ENCODE assay signal across 16 cellular contexts in the genomic region with DNA sequence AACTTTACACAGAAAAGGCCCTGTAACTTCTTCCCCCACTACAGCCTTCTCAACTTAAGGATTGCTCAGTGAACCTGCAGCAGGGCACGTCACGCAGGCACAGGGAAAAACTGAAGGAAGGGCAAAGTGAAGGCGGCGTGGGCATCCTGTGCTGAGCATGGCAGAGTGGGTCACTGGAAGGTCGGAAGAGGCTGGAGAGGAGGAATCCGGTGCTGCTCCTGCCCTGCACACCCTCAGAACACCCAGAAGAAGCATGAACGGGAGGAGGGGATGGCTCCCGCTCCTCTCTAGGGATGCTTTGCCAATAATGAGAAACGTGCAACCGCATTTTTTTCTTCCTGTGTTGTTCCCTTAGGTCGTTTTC.
DNase-seq lines count a peak whose midpoint lies in the region; ATAC-seq and TF ChIP-seq lines count a peak whose summit lies in the region.
"Had no signal": no experiment of that assay in that cellular context is flagged by ENCODE, and none has a peak within 500 bp of the region (broad histone marks: within the 10 kb centered on the region; RNA-seq: fewer than 3 reads in every experiment).

No MANE protein-coding gene starts in this region.

- peaks cover 9% of the 10 kb centered on the region for H3K27me3 Mint-ChIP-seq in neural progenitor cell (ENCODE audit: insufficient read depth, low read depth)
- H3K27me3 Mint-ChIP-seq: B cell had no signal

- no peak for TF ChIP-seq CTCF in VCaP (conservative IDR thresholded peaks at IDR 0.05)
- TF ChIP-seq CTCF in neural progenitor cell (IDR thresholded peaks at IDR 0.05): no peak
- TF ChIP-seq CTCF in tibial artery (IDR thresholded peaks at IDR 0.05): no peak

- no peaks in the 10 kb centered on the region for H3K9me3 Mint-ChIP-seq in neural progenitor cell
- H3K9me3 Mint-ChIP-seq: T-helper 1 cell treated with Interleukin-12 subunit alpha and Interleukin-12 subunit beta and Interleukin-4 antibody, amounts not matched to agents 30 μg/mL and 1 μg/mL, for 36 hours; WTC11 had no signal

- no peak overlapping the region for H3K4me2 ChIP-seq in neural progenitor cell

- H3F3A ChIP-seq in neural progenitor cell (ENCODE audit: low read depth): no peaks in the 10 kb centered on the region

- H3K79me2 ChIP-seq in neural progenitor cell (ENCODE audit: low read depth): no peaks in the 10 kb centered on the region

- DNase-seq in cardiac septum (ENCODE audit: low spot score) (peak; percentile 64), neural progenitor cell (ENCODE audit: low spot score) (no peak), tibial artery (no peak), occipital lobe (lab: John Stamatoyannopoulos, UW) (no peak)
- DNase-seq in stimulated activated CD4-positive, alpha-beta T cell treated with anti-CD3 and anti-CD28 coated beads, Interleukin-12 subunit alpha, Interleukin-12 subunit beta, amount 100 ng/mL, for 4 hours: no peak
- DNase-seq: foreskin melanocyte; NCI-H146; NCI-H345; NK-92 treated with Interleukin-12 subunit alpha and Interleukin-12 subunit beta, amount 100 ng/mL, for 24 hours; SIG-M5 had no signal

- no peak overlapping the region for H3K9ac ChIP-seq in neural progenitor cell

- peaks cover 8% of the 10 kb centered on the region for H3K4me1 ChIP-seq in neural progenitor cell
- peaks cover 6 to 63% (median 30%) of the 10 kb centered on the region in 4 donors for H3K4me1 ChIP-seq in tibial artery

- peak overlapping the region; percentile 19 for H3K4me3 Mint-ChIP-seq in neural progenitor cell
- H3K4me3 Mint-ChIP-seq: B cell; T-helper 1 cell treated with Interleukin-12 subunit alpha and Interleukin-12 subunit beta and Interleukin-4 antibody, amounts not matched to agents 30 μg/mL and 1 μg/mL, for 36 hours; WTC11 had no signal

- H2AFZ ChIP-seq in neural progenitor cell (replicated peaks): no peak overlapping the region

- H3K27me3 ChIP-seq in neural progenitor cell: no peaks in the 10 kb centered on the region
- no peaks in the 10 kb centered on the region for H3K27me3 ChIP-seq in tibial artery

- peaks cover 11% of the 10 kb centered on the region for H3K4me1 Mint-ChIP-seq in neural progenitor cell
- H3K4me1 Mint-ChIP-seq: B cell had no signal

- ATAC-seq in GM18861 (IDR thresholded peaks at IDR 0.05; ENCODE audit: unreplicated experiment) (no peak), GM21367 (IDR thresholded peaks at IDR 0.05; ENCODE audit: unreplicated experiment) (no peak)
- ATAC-seq: WTC11 had no signal

- H4K20me1 ChIP-seq in neural progenitor cell (ENCODE audit: low read depth): no peaks in the 10 kb centered on the region

- H3K9me3 ChIP-seq in neural progenitor cell (ENCODE audit: low read depth): no peaks in the 10 kb centered on the region
- H3K9me3 ChIP-seq in tibial artery: no peaks in the 10 kb centered on the region

- no peak overlapping the region for H3K4me3 ChIP-seq in neural progenitor cell
- no peak overlapping the region for H3K4me3 ChIP-seq in tibial artery

- H3K36me3 ChIP-seq in neural progenitor cell (no peaks in the 10 kb centered on the region), tibial artery (peaks cover 12 to 22% (median 16%) of the 10 kb centered on the region in 3 donors)

- intact Hi-C loops in cardiac septum (cut with DNase I) (no loop called here), tibial artery (cut with DNase I; ENCODE audit: low total_unique reads) (no loop called here)

- H3K27ac ChIP-seq in VCaP (peak overlapping the region; percentile 88), neural progenitor cell (no peak overlapping the region), tibial artery (peak overlapping the region; percentile 66 to 69)

- no peak overlapping the region for H3K27ac Mint-ChIP-seq in neural progenitor cell
- H3K27ac Mint-ChIP-seq: B cell; T-helper 1 cell treated with Interleukin-12 subunit alpha and Interleukin-12 subunit beta and Interleukin-4 antibody, amounts not matched to agents 30 μg/mL and 1 μg/mL, for 36 hours; WTC11 had no signal

- peaks cover 7% of the 10 kb centered on the region for H3K36me3 Mint-ChIP-seq in neural progenitor cell
- H3K36me3 Mint-ChIP-seq: WTC11 had no signal
